In genomic region chr17:66892286-66892685, GRCh38 we compare ENCODE assay signal across 1 cellular context.
TF ChIP-seq lines count a peak whose summit lies in the region.

No MANE protein-coding gene starts in this region.

TF ChIP-seq in GM23338, 12 proteins besides CTCF, POLR2A, EP300 and RAD21:
- TF ChIP-seq ZNF462 (CRISPR knock-in tag; IDR thresholded peaks at IDR 0.05) (no peak), ZNF331 (CRISPR knock-in tag; IDR thresholded peaks at IDR 0.05; ENCODE audit: low read depth) (no peak), JUNB (IDR thresholded peaks at IDR 0.05; ENCODE audit: unreplicated experiment) (no peak), POLR2AphosphoS5 (IDR thresholded peaks at IDR 0.05; ENCODE audit: low read depth) (no peak), NANOG (IDR thresholded peaks at IDR 0.05; ENCODE audit: borderline replicate concordance) (no peak), ZNF114 (CRISPR knock-in tag; IDR thresholded peaks at IDR 0.05) (no peak), STAT1 (IDR thresholded peaks at IDR 0.05; ENCODE audit: unreplicated experiment) (no peak), CREB1 (CRISPR knock-in tag; IDR thresholded peaks at IDR 0.05; ENCODE audit: low read depth) (no peak)
